Comparison of ENCODE assay signal across 20 cellular contexts in genomic region chr16:8708546-8708945, GRCh38.
"Had no signal": no experiment of that assay in that cellular context is flagged by ENCODE, and none has a peak within 500 bp of the region (broad histone marks: within the 10 kb centered on the region; RNA-seq: fewer than 3 reads in every experiment).

No MANE protein-coding gene starts in this region.

- H3K27ac Mint-ChIP-seq: IgD-negative memory B cell had no signal

- ATAC-seq: K562 had no signal

- DNase-seq: Kasumi-1, MM.1S, NCI-H1048, NCI-H1105, NCI-H1417, NCI-H1436 treated with DMSO at 0.1 percent for 48 hours, NCI-H187, NCI-H2029, NCI-H2081 treated with DMSO at 0.1 percent for 48 hours, NCI-H2227 treated with DMSO at 0.1 percent for 48 hours, NCI-H510A, NCI-H524 treated with DMSO at 0.1 percent for 48 hours, NCI-H69, NCI-H774, Right ventricle myocardium superior, RPMI8226, SIG-M5, T-helper 2 cell had no signal

- H3K4me3 Mint-ChIP-seq: IgD-negative memory B cell had no signal
